ENCODE assay signal across 17 cellular contexts in the genomic region with DNA sequence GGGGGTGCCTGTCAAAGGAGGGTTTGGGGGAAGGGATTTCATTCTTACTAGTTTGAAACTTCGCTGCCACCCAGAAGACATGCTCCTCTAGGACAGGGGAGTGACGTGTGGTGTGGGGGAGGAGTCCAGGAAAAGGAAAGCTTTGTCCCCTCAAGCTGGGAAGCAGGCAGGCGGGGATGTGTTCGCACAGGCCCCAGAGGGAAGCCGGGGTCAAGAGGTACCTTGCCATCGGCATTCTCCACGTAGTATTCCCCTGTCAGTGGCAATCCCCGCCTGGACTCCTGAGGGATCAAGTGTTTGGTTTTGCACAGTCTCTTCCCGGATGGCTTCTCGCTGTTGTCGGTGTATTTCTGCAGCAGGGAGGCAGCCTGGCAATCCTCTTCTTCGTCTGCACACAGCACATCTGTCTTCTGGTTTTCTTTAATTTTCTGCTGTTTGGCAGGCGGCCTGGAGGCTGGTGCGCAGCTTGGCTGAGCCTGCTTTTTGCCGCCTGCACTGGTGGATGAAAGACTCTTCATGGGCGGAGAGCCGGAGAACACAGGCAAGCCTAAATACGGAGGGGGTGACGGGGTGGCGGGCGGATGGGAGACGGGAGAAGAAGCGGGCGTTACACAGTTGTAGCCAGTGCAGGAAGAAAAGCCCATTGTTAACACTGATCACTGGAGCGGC. TPM values are rescaled to one million over a fixed set of nuclear protein-coding genes. Genes with fewer than 3 reads are reported as not detected.
DNase-seq lines count a peak whose midpoint lies in the region; ATAC-seq, FAIRE-seq and TF ChIP-seq lines count a peak whose summit lies in the region.
"Had no signal": no experiment of that assay in that cellular context is flagged by ENCODE, and none has a peak within 500 bp of the region (broad histone marks: within the 10 kb centered on the region; RNA-seq: fewer than 3 reads in every experiment).

No MANE protein-coding gene starts in this region.

- no peaks in the 10 kb centered on the region; the same call in 1 of the 2 replicates for H3K4me1 ChIP-seq in BE2C
- H3K4me1 ChIP-seq in esophagus muscularis mucosa: peaks cover 0 to 19% (median 17%) of the 10 kb centered on the region in 4 donors
- H3K4me1 ChIP-seq in Karpas-422 (ENCODE audit: low read length): no peaks in the 10 kb centered on the region

- no peak overlapping the region for H3K4me2 ChIP-seq in Karpas-422 (ENCODE audit: low read depth, low read length, poor library complexity, severe bottlenecking)
- H3K4me2 ChIP-seq: neural progenitor cell had no signal

- 53% methylated on average over 25 of the region's 25 CpGs for WGBS in esophagus muscularis mucosa

- intact Hi-C loops in esophagus muscularis mucosa (cut with DNase I): no loop called here

- peaks cover 51% of the 10 kb centered on the region for H3K4me1 Mint-ChIP-seq in nephron progenitor cell
- peaks cover 12 to 23% of the 10 kb centered on the region in 2 donors for H3K4me1 Mint-ChIP-seq in natural killer cell treated with Interleukin-12 subunit alpha and Interleukin-12 subunit beta and Interleukin-15 and Interleukin-18, amount 100 ng/mL, for 72 hours (ENCODE audit: low read depth in 2 of 2)

- H3K9me3 ChIP-seq in BE2C (no peaks in the 10 kb centered on the region), esophagus muscularis mucosa (no peaks in the 10 kb centered on the region), Karpas-422 (ENCODE audit: low read length) (no peaks in the 10 kb centered on the region)

- H3K9ac ChIP-seq in Karpas-422 (ENCODE audit: low read length): no peak overlapping the region
- H3K9ac ChIP-seq: neural progenitor cell had no signal

- H3K27me3 ChIP-seq in BE2C (no peaks in the 10 kb centered on the region), esophagus muscularis mucosa (no peaks in the 10 kb centered on the region), Karpas-422 (ENCODE audit: low read length) (no peaks in the 10 kb centered on the region)
- H3K27me3 ChIP-seq: neural progenitor cell had no signal

- no peak for ATAC-seq in natural killer cell treated with Interleukin-12 subunit alpha and Interleukin-12 subunit beta and Interleukin-15 and Interleukin-18, amount 100 ng/mL, for 72 hours
- no peak for ATAC-seq in HG03175 (IDR thresholded peaks at IDR 0.05; ENCODE audit: unreplicated experiment)
- ATAC-seq: Right ventricle myocardium inferior; stimulated activated effector memory CD8-positive, alpha-beta T cell treated with anti-CD3 and anti-CD28 coated beads, Interleukin-12 subunit alpha, Interleukin-12 subunit beta, amount 100 ng/mL, for 72 hours had no signal

- no peak overlapping the region for H2AFZ ChIP-seq in Karpas-422 (ENCODE audit: low read length)
- H2AFZ ChIP-seq: neural progenitor cell had no signal

- H3K4me3 Mint-ChIP-seq in nephron progenitor cell: peak overlapping the region; percentile 50
- H3K4me3 Mint-ChIP-seq in natural killer cell treated with Interleukin-12 subunit alpha and Interleukin-12 subunit beta and Interleukin-15 and Interleukin-18, amount 100 ng/mL, for 72 hours: no peak overlapping the region
- H3K4me3 Mint-ChIP-seq: activated CD4-positive, alpha-beta T cell treated with anti-CD3 and anti-CD28 coated beads, Interleukin-2, amount 10 ng/mL, durations not matched to agents 24 days and 14 days; neural progenitor cell; stimulated activated effector memory CD8-positive, alpha-beta T cell treated with anti-CD3 and anti-CD28 coated beads, Interleukin-12 subunit alpha, Interleukin-12 subunit beta, amount 100 ng/mL, for 72 hours had no signal

- peaks cover 5% of the 10 kb centered on the region for H3K27me3 Mint-ChIP-seq in nephron progenitor cell (ENCODE audit: low read depth, poor library complexity)
- H3K27me3 Mint-ChIP-seq in natural killer cell treated with Interleukin-12 subunit alpha and Interleukin-12 subunit beta and Interleukin-15 and Interleukin-18, amount 100 ng/mL, for 72 hours: peaks cover 0 to 4% of the 10 kb centered on the region in 2 donors
- H3K27me3 Mint-ChIP-seq: activated CD4-positive, alpha-beta T cell treated with anti-CD3 and anti-CD28 coated beads, Interleukin-2, amount 10 ng/mL, durations not matched to agents 24 days and 14 days had no signal

- H3K36me3 ChIP-seq in BE2C (peaks cover 74% of the 10 kb centered on the region), esophagus muscularis mucosa (peaks cover 0 to 61% (median 37%) of the 10 kb centered on the region in 4 donors), Karpas-422 (ENCODE audit: insufficient read depth, low read length) (0 out of 2 replicates have a peak, but pooled peaks cover 2% of the 10 kb centered on the region)
- H3K36me3 ChIP-seq: neural progenitor cell had no signal

- TF ChIP-seq EP300 in esophagus muscularis mucosa (IDR thresholded peaks at IDR 0.05): no peak

- peaks cover 48% of the 10 kb centered on the region for H3K36me3 Mint-ChIP-seq in nephron progenitor cell (ENCODE audit: low read depth)
- H3K36me3 Mint-ChIP-seq in natural killer cell treated with Interleukin-12 subunit alpha and Interleukin-12 subunit beta and Interleukin-15 and Interleukin-18, amount 100 ng/mL, for 72 hours: peaks cover 4% of the 10 kb centered on the region

- DNase-seq in BE2C (peak; percentile 30), GM12891 (ENCODE audit: insufficient read length, low spot score) (no peak), esophagus muscularis mucosa (ENCODE audit: extremely low spot score) (no peak), nephron progenitor cell (no peak), Karpas-422 (no peak), T-helper 2 cell (no peak)
- DNase-seq in natural killer cell treated with Interleukin-12 subunit alpha and Interleukin-12 subunit beta and Interleukin-15 and Interleukin-18, amount 100 ng/mL, for 72 hours (ENCODE audit: low spot score): no peak
- DNase-seq: activated CD4-positive, alpha-beta T cell treated with anti-CD3 and anti-CD28 coated beads, Interleukin-2, amount 10 ng/mL, durations not matched to agents 24 days and 14 days; activated T-cell treated with anti-CD3 and anti-CD28 coated beads, Interleukin-2, amount 50 U/mL, for 48 hours; NCI-H2081 treated with DMSO at 0.1 percent for 48 hours; NK-92 treated with Interleukin-12 subunit alpha and Interleukin-12 subunit beta, amount 100 ng/mL, for 24 hours; T1000 had no signal

- FAIRE-seq in GM12891 (lab: Jason Lieb, UNC): peak; percentile 33
- FAIRE-seq: urothelium cell line had no signal

- TF ChIP-seq POLR2A in GM12891 (IDR thresholded peaks at IDR 0.05; ENCODE audit: low read depth, low read length): no peak
- no peak for TF ChIP-seq POLR2A in esophagus muscularis mucosa (IDR thresholded peaks at IDR 0.05; ENCODE audit: low read depth)

- H3K27ac ChIP-seq in esophagus muscularis mucosa (replicated peaks in 1 of 4): peak overlapping the region in 3 of 4 donors; percentile 10 to 39 (median 34)
- H3K27ac ChIP-seq in Karpas-422 (ENCODE audit: low read length): no peak overlapping the region
- H3K27ac ChIP-seq: neural progenitor cell had no signal

- no peaks in the 10 kb centered on the region for H3K9me2 ChIP-seq in Karpas-422 (replicated peaks; ENCODE audit: insufficient read depth, low read length)

- H3K9me3 Mint-ChIP-seq in nephron progenitor cell: peaks cover 11% of the 10 kb centered on the region
- H3K9me3 Mint-ChIP-seq in natural killer cell treated with Interleukin-12 subunit alpha and Interleukin-12 subunit beta and Interleukin-15 and Interleukin-18, amount 100 ng/mL, for 72 hours: no peaks in the 10 kb centered on the region
- H3K9me3 Mint-ChIP-seq: activated CD4-positive, alpha-beta T cell treated with anti-CD3 and anti-CD28 coated beads, Interleukin-2, amount 10 ng/mL, durations not matched to agents 24 days and 14 days; stimulated activated effector memory CD8-positive, alpha-beta T cell treated with anti-CD3 and anti-CD28 coated beads, Interleukin-12 subunit alpha, Interleukin-12 subunit beta, amount 100 ng/mL, for 72 hours had no signal

- TF ChIP-seq CTCF in BE2C (IDR thresholded peaks at IDR 0.05; ENCODE audit: low read depth, low read length) (no peak), esophagus muscularis mucosa (IDR thresholded peaks at IDR 0.05) (no peak), nephron progenitor cell (IDR thresholded peaks at IDR 0.05) (no peak)

- H3K27ac Mint-ChIP-seq in nephron progenitor cell: no peak overlapping the region
- no peak overlapping the region for H3K27ac Mint-ChIP-seq in natural killer cell treated with Interleukin-12 subunit alpha and Interleukin-12 subunit beta and Interleukin-15 and Interleukin-18, amount 100 ng/mL, for 72 hours
- H3K27ac Mint-ChIP-seq: activated CD4-positive, alpha-beta T cell treated with anti-CD3 and anti-CD28 coated beads, Interleukin-2, amount 10 ng/mL, durations not matched to agents 24 days and 14 days; neural progenitor cell had no signal

- H3K4me3 ChIP-seq in BE2C (ENCODE audit: low read depth, low read length) (no peak overlapping the region), esophagus muscularis mucosa (no peak overlapping the region), Karpas-422 (ENCODE audit: low read length) (no peak overlapping the region)
- H3K4me3 ChIP-seq: neural progenitor cell had no signal

- no peaks in the 10 kb centered on the region for H3K79me2 ChIP-seq in Karpas-422 (ENCODE audit: low read length)

- peaks cover 15% of the 10 kb centered on the region; the same call in 1 of the 2 replicates for H4K20me1 ChIP-seq in Karpas-422 (ENCODE audit: insufficient read depth, low read depth, low read length)

TF ChIP-seq in GM12891, 5 proteins besides CTCF, POLR2A, EP300 and RAD21:
- TF ChIP-seq TAF1 (IDR thresholded peaks at IDR 0.05; ENCODE audit: low read depth, low read length) (no peak), POLR2AphosphoS5 (IDR thresholded peaks at IDR 0.05; ENCODE audit: low read depth, low read length) (no peak), PAX5 (IDR thresholded peaks at IDR 0.05; ENCODE audit: insufficient read depth, low read length, severe bottlenecking) (no peak)

RNA-seq across cellular contexts. Expression of a gene that starts 35.1 kb away (rescaled TPM):
- polyA plus RNA-seq in BE2C (2012; ENCODE audit: insufficient read depth, insufficient read length, low read depth): 61.8 TPM
- polyA plus RNA-seq in GM12891 (2012; ENCODE audit: low read depth, missing spikeins): 5.5 TPM
- 10 to 100 TPM; 19.9 to 32.5 (median 26.0) TPM for total RNA-seq in esophagus muscularis mucosa
- total RNA-seq in Karpas-422 (2014; rRNA removed; shearing (Covaris generic); ENCODE audit: low replicate concordance): 43.7 and 49.9 TPM in 2 replicates
- total RNA-seq in natural killer cell treated with Interleukin-12 subunit alpha and Interleukin-12 subunit beta and Interleukin-15 and Interleukin-18, amount 100 ng/mL, for 72 hours: 10 to 100 TPM; 52.3 to 56.7 TPM
